ENCODE assay signal across 13 cellular contexts in the genomic region with DNA sequence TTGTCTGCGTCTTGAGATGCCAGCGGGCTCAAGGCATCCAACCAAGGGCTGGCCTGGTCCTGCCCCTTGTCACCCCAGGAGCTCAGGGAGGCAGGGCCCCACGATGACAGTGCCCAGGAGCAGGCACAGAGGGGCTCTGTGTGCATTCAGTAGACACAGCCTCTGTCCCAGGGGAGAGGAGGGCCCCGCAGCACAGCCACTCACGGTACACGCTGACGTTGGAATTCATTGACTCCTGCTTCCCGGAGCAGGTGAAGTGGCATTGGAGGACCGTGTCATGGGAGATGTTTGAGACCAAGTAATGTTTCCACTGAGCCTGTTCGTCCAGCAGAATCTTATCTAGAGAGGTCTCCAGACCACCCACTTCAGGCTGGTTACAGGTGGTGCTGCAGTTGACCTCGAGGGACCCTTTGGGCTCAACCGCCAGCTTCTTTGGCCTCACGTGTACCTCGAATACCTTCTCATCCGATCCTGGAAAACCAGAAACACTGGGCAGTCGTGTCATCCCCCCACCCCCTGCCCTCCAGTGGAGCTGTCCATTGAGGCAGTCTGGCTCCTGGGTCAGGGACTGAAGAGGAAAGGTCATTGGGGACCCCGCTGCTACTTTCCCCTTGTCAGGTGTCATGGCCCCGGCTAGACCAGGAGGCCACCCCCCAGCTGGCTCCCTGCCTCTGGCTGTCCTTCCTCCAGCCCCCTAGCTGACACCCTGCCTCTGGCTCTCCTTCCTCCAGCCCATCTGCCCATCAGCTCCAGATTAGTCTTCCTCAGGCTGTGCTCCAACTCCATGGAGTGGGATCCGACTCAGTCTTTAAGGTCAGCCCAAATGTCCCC. TPM values are rescaled to one million over a fixed set of nuclear protein-coding genes. Genes with fewer than 3 reads are reported as not detected.
A peak's percentile ranks its signal among the peaks of the same experiment; 100 is the strongest.
DNase-seq lines count a peak whose midpoint lies in the region; ATAC-seq, FAIRE-seq and TF ChIP-seq lines count a peak whose summit lies in the region.
"Had no signal": no experiment of that assay in that cellular context is flagged by ENCODE, and none has a peak within 500 bp of the region (broad histone marks: within the 10 kb centered on the region; RNA-seq: fewer than 3 reads in every experiment).

No MANE protein-coding gene starts in this region.

- no peak overlapping the region for H3K4me3 Mint-ChIP-seq in CD14-positive monocyte
- H3K4me3 Mint-ChIP-seq in activated naive CD8-positive, alpha-beta T cell treated with anti-CD3 and anti-CD28 coated beads, Interleukin-2, amount 50 U/mL, for 24 hours = no peak overlapping the region
- H3K4me3 Mint-ChIP-seq in naive thymus-derived CD8-positive, alpha-beta T cell = no peak overlapping the region
- H3K4me3 Mint-ChIP-seq: mesothelial cell of epicardium had no signal

- peak overlapping the region in 3 of 7 donors; percentile 25 to 78 (median 63) for H3K27ac Mint-ChIP-seq in CD14-positive monocyte
- peak overlapping the region; percentile 11 for H3K27ac Mint-ChIP-seq in activated naive CD8-positive, alpha-beta T cell treated with anti-CD3 and anti-CD28 coated beads, Interleukin-2, amount 50 U/mL, for 24 hours
- peak overlapping the region in 9 of 10 donors; percentile 53 to 91 (median 82) for H3K27ac Mint-ChIP-seq in naive thymus-derived CD8-positive, alpha-beta T cell
- H3K27ac Mint-ChIP-seq: mesothelial cell of epicardium had no signal

- no peak overlapping the region for H3K4me3 ChIP-seq in A549
- H3K4me3 ChIP-seq: GM12878 had no signal

- POLR2A ChIA-PET in A549 (lab: Yijun Ruan, JAX) = interaction anchor here (0.5 to 1.0 kb wide), 2 partner anchors 68 to 140 kb away, joined by 3 to 4 read pairs; no protein-coding TSS in a partner anchor
- POLR2A ChIA-PET in naive thymus-derived CD8-positive, alpha-beta T cell (lab: Charles Lee) = interaction anchor here (3.4 kb wide), 1 partner anchor 15 kb away, joined by 13 read pairs; a partner anchor contains a TSS

- intact Hi-C loops in CD14-positive monocyte (cut with micrococcal nuclease) = no loop called here

- CTCF ChIA-PET in A549 (lab: Yijun Ruan, JAX) = interaction anchor here (0.6 to 10.0 kb wide), 14 partner anchors 12 to 634 kb away, joined by 3 to 107 read pairs (median 5); a partner anchor contains a TSS

- H3K4me1 Mint-ChIP-seq in CD14-positive monocyte = peaks cover 53% of the 10 kb centered on the region
- peaks cover 33% of the 10 kb centered on the region for H3K4me1 Mint-ChIP-seq in activated naive CD8-positive, alpha-beta T cell treated with anti-CD3 and anti-CD28 coated beads, Interleukin-2, amount 50 U/mL, for 24 hours
- peaks cover 19 to 51% (median 45%) of the 10 kb centered on the region in 4 donors for H3K4me1 Mint-ChIP-seq in naive thymus-derived CD8-positive, alpha-beta T cell

- ATAC-seq in A549 (no peak; a peak in 1 of 6 replicates), HG02763 (IDR thresholded peaks at IDR 0.05; ENCODE audit: unreplicated experiment) (no peak)
- ATAC-seq in activated naive CD8-positive, alpha-beta T cell treated with anti-CD3 and anti-CD28 coated beads, Interleukin-2, amount 50 U/mL, for 24 hours = no peak
- no peak for ATAC-seq in naive thymus-derived CD8-positive, alpha-beta T cell
- ATAC-seq: GM12878 had no signal

- TF ChIP-seq POLR2A in A549 (IDR thresholded peaks at IDR 0.05; ENCODE audit: low read length) = no peak

- WGBS in A549 (ENCODE audit: missing lambda C conversion rate) = 76% methylated on average over 18 of the region's 19 CpGs

- DNase-seq in A549 (ENCODE audit: low read depth in 1 of 2, low spot score in 1 of 2) (no peak), CD14-positive monocyte (ENCODE audit: low spot score) (peak; percentile 36), iPS-NIHi7 (ENCODE audit: extremely low spot score) (no peak)
- DNase-seq in activated naive CD8-positive, alpha-beta T cell treated with anti-CD3 and anti-CD28 coated beads, Interleukin-2, amount 50 U/mL, for 24 hours = no peak
- peak in 1 of 10 donors; percentile 11 for DNase-seq in naive thymus-derived CD8-positive, alpha-beta T cell
- no peak for DNase-seq in stimulated activated CD4-positive, alpha-beta T cell treated with anti-CD3 and anti-CD28 coated beads, Interleukin-1b, Interleukin-23, amount 100 ng/mL, for 48 hours
- DNase-seq: effector CD8-positive, alpha-beta T cell; HCEC 1CT; hippocampal formation; KG1 had no signal

- H3K4me2 ChIP-seq in A549 = peak overlapping the region; percentile 67

- peaks cover 45 to 55% of the 10 kb centered on the region in 2 donors for H3K36me3 Mint-ChIP-seq in CD14-positive monocyte
- H3K36me3 Mint-ChIP-seq in activated naive CD8-positive, alpha-beta T cell treated with anti-CD3 and anti-CD28 coated beads, Interleukin-2, amount 50 U/mL, for 24 hours (ENCODE audit: low read depth) = peaks cover 13% of the 10 kb centered on the region
- peaks cover 0 to 59% (median 20%) of the 10 kb centered on the region in 3 donors for H3K36me3 Mint-ChIP-seq in naive thymus-derived CD8-positive, alpha-beta T cell
- H3K36me3 Mint-ChIP-seq: mesothelial cell of epicardium had no signal

- H3K9me3 Mint-ChIP-seq in CD14-positive monocyte = peaks cover 0 to 4% (median 0%) of the 10 kb centered on the region in 7 donors
- H3K9me3 Mint-ChIP-seq in activated naive CD8-positive, alpha-beta T cell treated with anti-CD3 and anti-CD28 coated beads, Interleukin-2, amount 50 U/mL, for 24 hours = no peaks in the 10 kb centered on the region
- no peaks in the 10 kb centered on the region for H3K9me3 Mint-ChIP-seq in naive thymus-derived CD8-positive, alpha-beta T cell

- H3K27me3 Mint-ChIP-seq in CD14-positive monocyte (ENCODE audit: low read depth in 3 of 3) = peaks cover 0 to 5% (median 2%) of the 10 kb centered on the region in 3 donors
- H3K27me3 Mint-ChIP-seq in activated naive CD8-positive, alpha-beta T cell treated with anti-CD3 and anti-CD28 coated beads, Interleukin-2, amount 50 U/mL, for 24 hours = no peaks in the 10 kb centered on the region
- H3K27me3 Mint-ChIP-seq in naive thymus-derived CD8-positive, alpha-beta T cell = no peaks in the 10 kb centered on the region

- H3K27ac ChIP-seq in A549 = peak overlapping the region in 1 of 2 experiments; percentile 49; a peak in 3 of 6 replicates

- no peak for TF ChIP-seq CTCF in A549 (IDR thresholded peaks at IDR 0.05)
- TF ChIP-seq CTCF in CD14-positive monocyte (IDR thresholded peaks at IDR 0.05) = no peak

- no peak for FAIRE-seq in A549 (lab: Jason Lieb, UNC)
- FAIRE-seq: GM12878 had no signal

- TF ChIP-seq RAD21 in A549 (conservative IDR thresholded peaks at IDR 0.05 in 1 of 2, IDR thresholded peaks at IDR 0.05 in 1 of 2) = no peak

- peaks cover 28% of the 10 kb centered on the region for H3K4me1 ChIP-seq in A549

- no peak for TF ChIP-seq EP300 in A549 (IDR thresholded peaks at IDR 0.05)

- no peaks in the 10 kb centered on the region for H3K9me3 ChIP-seq in A549

TF ChIP-seq in A549, 52 proteins besides CTCF, POLR2A, EP300 and RAD21 (continues in another document):
- TF ChIP-seq MAFK (IDR thresholded peaks at IDR 0.05; ENCODE audit: partially characterized antibody) (no peak), ZSCAN20 (CRISPR knock-in tag; IDR thresholded peaks at IDR 0.05) (no peak), HOXB13 (CRISPR knock-in tag; IDR thresholded peaks at IDR 0.05; ENCODE audit: low read depth) (no peak), ZFP36 (IDR thresholded peaks at IDR 0.05; ENCODE audit: borderline replicate concordance, partially characterized antibody) (no peak), POLR2AphosphoS2 (conservative IDR thresholded peaks at IDR 0.05; ENCODE audit: low read length) (no peak), HOXA7 (CRISPR knock-in tag; IDR thresholded peaks at IDR 0.05) (no peak), CBX8 (IDR thresholded peaks at IDR 0.05) (no peak), RFX5 (IDR thresholded peaks at IDR 0.05) (no peak), NFE2L2 (conservative IDR thresholded peaks at IDR 0.05; ENCODE audit: low read length) (no peak)
- TF ChIP-seq, protein P1, sequence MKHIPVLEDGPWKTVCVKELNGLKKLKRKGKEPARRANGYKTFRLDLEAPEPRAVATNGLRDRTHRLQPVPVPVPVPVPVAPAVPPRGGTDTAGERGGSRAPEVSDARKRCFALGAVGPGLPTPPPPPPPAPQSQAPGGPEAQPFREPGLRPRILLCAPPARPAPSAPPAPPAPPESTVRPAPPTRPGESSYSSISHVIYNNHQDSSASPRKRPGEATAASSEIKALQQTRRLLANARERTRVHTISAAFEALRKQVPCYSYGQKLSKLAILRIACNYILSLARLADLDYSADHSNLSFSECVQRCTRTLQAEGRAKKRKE (CRISPR knock-in tag; IDR thresholded peaks at IDR 0.05; ENCODE audit: low read depth) = no peak

RNA-seq across cellular contexts. Expression of a gene that starts 7.0 kb away (rescaled TPM):
- polyA plus RNA-seq in A549 (2011; rRNA removed) = 0.22 and 0.44 TPM in 2 replicates
- polyA plus RNA-seq in A549 (2012; cell fraction: cytosol; rRNA removed) = 0.33 and 0.61 TPM in 2 replicates
- 1.2 and 1.4 TPM in 2 replicates for polyA plus RNA-seq in A549 (2012; cell fraction: nucleus; rRNA removed)
- 0.67 to 1.2 TPM (median 0.68 TPM) in 3 replicates for polyA plus RNA-seq in A549 (2017; fragmentation: RNase III; extraction: RNeasy Plus Mini Kit Qiagen cat#74134 plus additional on column Dnase treatment)
- 0.50 and 0.54 TPM in 2 replicates for polyA minus RNA-seq in A549 (2011; rRNA and poly(A)+ RNA removed)
- 1 to 10 TPM; 1.4 to 2.1 TPM for polyA plus RNA-seq in CD14-positive monocyte
- under 1 TPM in 1 of 2 experiments, not detected in 1; 0.30 TPM for total RNA-seq in naive thymus-derived CD8-positive, alpha-beta T cell
- 1 to 10 TPM; 3.4 to 4.6 (median 3.7) TPM for polyA plus RNA-seq in naive thymus-derived CD8-positive, alpha-beta T cell

RNA-seq across cellular contexts. Expression of a gene that starts 15.3 kb away (rescaled TPM):
- polyA plus RNA-seq in A549 (2011; rRNA removed) = not detected in 2 replicates
- polyA plus RNA-seq in A549 (2012; cell fraction: cytosol; rRNA removed) = 0.04 and 0.10 TPM in 2 replicates
- polyA plus RNA-seq in A549 (2012; cell fraction: nucleus; rRNA removed) = 0.18 TPM in 1 of 2 replicates, not detected in the other
- polyA plus RNA-seq in A549 (2017; fragmentation: RNase III; extraction: RNeasy Plus Mini Kit Qiagen cat#74134 plus additional on column Dnase treatment) = not detected in 3 replicates
- not detected in 2 replicates for polyA minus RNA-seq in A549 (2011; rRNA and poly(A)+ RNA removed)
- 100 to 1,000 TPM; 174 to 186 TPM for polyA plus RNA-seq in CD14-positive monocyte
- total RNA-seq in naive thymus-derived CD8-positive, alpha-beta T cell = 10 to 100 TPM; 89.2 to 89.3 TPM
- polyA plus RNA-seq in naive thymus-derived CD8-positive, alpha-beta T cell = 100 to 1,000 TPM; 218 to 306 (median 289) TPM

RNA-seq across cellular contexts. Expression of a gene that starts 32.4 kb away (rescaled TPM):
- polyA plus RNA-seq in A549 (2011; rRNA removed) (0.06 and 0.17 TPM in 2 replicates), A549 (2017; fragmentation: RNase III; extraction: RNeasy Plus Mini Kit Qiagen cat#74134 plus additional on column Dnase treatment) (0.03 to 0.08 TPM (median 0.03 TPM) in 3 replicates), CD14-positive monocyte (not detected)
- 0.03 and 0.07 TPM in 2 replicates for polyA plus RNA-seq in A549 (2012; cell fraction: cytosol; rRNA removed)
- polyA plus RNA-seq in A549 (2012; cell fraction: nucleus; rRNA removed) = 0.05 TPM in 2 replicates
- 0.45 and 0.88 TPM in 2 replicates for polyA minus RNA-seq in A549 (2011; rRNA and poly(A)+ RNA removed)
- under 1 TPM; 0.05 to 0.22 TPM for total RNA-seq in naive thymus-derived CD8-positive, alpha-beta T cell
- polyA plus RNA-seq in naive thymus-derived CD8-positive, alpha-beta T cell = not detected

Comparison
In these comparisons a context has a peak if more than half of its experiments do, and no peak if none do; other contexts are left out.
1. RNA of a gene that starts 15.3 kb away (polyA plus RNA-seq): 218 to 306 TPM in naive thymus-derived CD8-positive, alpha-beta T cell and 174 to 186 TPM in CD14-positive monocyte; 0.04 to 0.18 TPM in A549; every median in the first group is over 100 times any median in the second.